3 cellular contexts compared by ENCODE assay signal in the genomic region with DNA sequence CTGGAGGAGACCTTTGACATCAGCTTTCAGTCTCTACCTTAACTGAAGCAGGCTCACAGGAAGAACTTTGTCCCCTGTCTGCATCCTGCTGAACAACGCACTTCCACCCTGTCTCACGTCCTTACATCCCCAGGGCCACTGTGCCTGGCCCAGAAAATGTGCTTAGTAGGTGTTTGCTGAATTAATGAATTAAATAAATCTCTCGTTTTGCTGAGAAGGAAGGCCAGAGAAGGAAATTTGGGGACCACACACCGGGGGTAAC.
TF ChIP-seq lines count a peak whose summit lies in the region.

No MANE protein-coding gene starts in this region.

TF ChIP-seq in GM23338, 12 proteins besides CTCF, POLR2A, EP300 and RAD21 (continues in another document):
- TF ChIP-seq ZNF462 (CRISPR knock-in tag; IDR thresholded peaks at IDR 0.05) (no peak), CREB1 (CRISPR knock-in tag; IDR thresholded peaks at IDR 0.05; ENCODE audit: low read depth) (no peak), EZH2 (IDR thresholded peaks at IDR 0.05; ENCODE audit: low read depth, unreplicated experiment) (no peak), STAT1 (IDR thresholded peaks at IDR 0.05; ENCODE audit: unreplicated experiment) (no peak), JUNB (IDR thresholded peaks at IDR 0.05; ENCODE audit: unreplicated experiment) (no peak)

TF ChIP-seq in K562, 482 proteins besides CTCF, POLR2A, EP300 and RAD21:
- no peak for TF ChIP-seq PPARD (CRISPR knock-in tag; IDR thresholded peaks at IDR 0.05)
- no peak for TF ChIP-seq NRF1 (conservative IDR thresholded peaks at IDR 0.05 in 1 of 2, IDR thresholded peaks at IDR 0.05 in 1 of 2)
- TF ChIP-seq NCOA1 (IDR thresholded peaks at IDR 0.05; ENCODE audit: low read depth): no peak
- no peak for TF ChIP-seq PCBP1 (IDR thresholded peaks at IDR 0.05; ENCODE audit: low read depth, low read length, poor library complexity, severe bottlenecking)
- TF ChIP-seq ZNF274 (IDR thresholded peaks at IDR 0.05; ENCODE audit: borderline replicate concordance, low read depth, low read length): no peak
- no peak for TF ChIP-seq ZZZ3 (IDR thresholded peaks at IDR 0.05)
- TF ChIP-seq, protein P1, sequence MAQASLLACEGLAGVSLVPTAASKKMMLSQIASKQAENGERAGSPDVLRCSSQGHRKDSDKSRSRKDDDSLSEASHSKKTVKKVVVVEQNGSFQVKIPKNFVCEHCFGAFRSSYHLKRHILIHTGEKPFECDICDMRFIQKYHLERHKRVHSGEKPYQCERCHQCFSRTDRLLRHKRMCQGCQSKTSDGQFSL (CRISPR knock-in tag; IDR thresholded peaks at IDR 0.05): no peak
- TF ChIP-seq, protein P1 (tag; IDR thresholded peaks at IDR 0.05): no peak
- TF ChIP-seq ZNF766 (CRISPR knock-in tag; conservative IDR thresholded peaks at IDR 0.05): no peak
- 0 out of 2 replicates have a peak, but pooled peaks have one; percentile 12 for TF ChIP-seq ZKSCAN1 (IDR thresholded peaks at IDR 0.05; ENCODE audit: low read depth, low read length)
- TF ChIP-seq FOXK2 (conservative IDR thresholded peaks at IDR 0.05 in 1 of 2, IDR thresholded peaks at IDR 0.05 in 1 of 2; ENCODE audit: low read depth in 2 of 2): no peak
- TF ChIP-seq ADNP (tag; IDR thresholded peaks at IDR 0.05): peak; percentile 62; the same call in 1 of the 2 replicates
- TF ChIP-seq ESRRB (CRISPR knock-in tag; IDR thresholded peaks at IDR 0.05; ENCODE audit: borderline replicate concordance): no peak
- no peak for TF ChIP-seq ZFX (CRISPR knock-in tag; IDR thresholded peaks at IDR 0.05)
- TF ChIP-seq NR2C1 (IDR thresholded peaks at IDR 0.05): no peak
- TF ChIP-seq NR2C1 (tag; IDR thresholded peaks at IDR 0.05): no peak
TF ChIP-seq in K562: peak in this region for 2.

TF ChIP-seq in HepG2, 621 proteins besides CTCF, POLR2A, EP300 and RAD21:
- TF ChIP-seq LBX2 (CRISPR knock-in tag; IDR thresholded peaks at IDR 0.05; ENCODE audit: borderline replicate concordance) (no peak), HNF4G (IDR thresholded peaks at IDR 0.05; ENCODE audit: borderline replicate concordance, low read depth, low read length) (0 out of 2 replicates have a peak, but pooled peaks have one; percentile 4), HNF4G (CRISPR knock-in tag; IDR thresholded peaks at IDR 0.05; ENCODE audit: borderline replicate concordance, low read depth) (no peak)
